In the genomic region with DNA sequence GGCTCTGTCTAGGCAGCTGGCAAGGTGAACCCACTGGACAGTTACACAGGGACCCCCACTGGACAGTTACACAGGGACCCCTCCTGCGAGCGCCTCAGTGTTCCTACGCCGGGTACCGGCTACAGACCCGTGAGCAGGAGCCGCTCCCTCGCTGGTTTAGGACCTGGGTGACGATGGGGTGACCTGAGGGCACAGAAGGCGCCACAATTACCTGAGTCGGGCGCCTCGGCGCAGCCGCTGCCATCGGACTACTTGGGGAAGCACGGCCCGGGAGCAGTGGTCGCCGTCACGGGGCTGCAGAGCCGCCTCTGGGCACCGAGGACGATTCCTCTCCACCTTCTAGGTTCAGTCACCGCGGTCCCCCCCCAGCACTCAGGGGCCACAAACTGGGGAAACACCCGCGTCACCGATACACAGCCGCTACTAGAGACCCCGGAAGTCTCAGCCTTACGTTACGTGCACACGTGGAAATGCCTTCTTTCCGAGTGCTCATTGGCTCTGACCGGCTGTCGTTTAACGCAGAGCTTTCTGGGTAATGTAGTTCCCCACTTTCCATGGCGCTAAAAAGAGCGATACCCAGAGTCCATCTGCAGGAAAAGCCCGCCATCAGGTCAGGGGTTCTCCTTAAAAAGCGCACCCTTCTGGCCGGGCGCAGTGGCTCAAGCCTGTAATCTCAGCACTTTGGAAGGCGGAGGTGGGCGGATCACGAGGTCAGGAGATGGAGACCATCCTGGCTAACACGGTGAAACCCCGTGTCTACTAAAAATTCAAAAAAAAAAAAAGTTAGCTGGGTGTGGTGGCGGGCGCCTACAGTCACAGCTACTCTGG, we compare ENCODE assay signal across 8 cellular contexts. TPM values are rescaled to one million over a fixed set of nuclear protein-coding genes. Genes with fewer than 3 reads are reported as not detected.
DNase-seq lines count a peak whose midpoint lies in the region; ATAC-seq, FAIRE-seq and TF ChIP-seq lines count a peak whose summit lies in the region.
"Not testable (repeated sequence)": the region's sequence is repeated elsewhere in the genome, so short reads cannot be mapped to it uniquely, and the experiment has no call there.

Gene ZNF417 (minus strand): TSS at position 425 of the 828 bp plus-strand sequence. CDS start 181 bp downstream, at position 244.

- H3K4me3 ChIP-seq in adrenal gland (peak within 1 kb of the TSS; percentile 6 to 95 (median 75)), left ventricle myocardium inferior (peak within 1 kb of the TSS; percentile 80)

- not testable (repeated sequence) for H3K36me3 ChIP-seq in adrenal gland (replicated peaks in 1 of 2)
- peaks cover 57% of the 10 kb centered on the region for H3K36me3 ChIP-seq in left ventricle myocardium inferior

- peak in 4 of 6 experiments; percentile 5 to 36 (median 26) for TF ChIP-seq CTCF in adrenal gland (IDR thresholded peaks at IDR 0.05)
- TF ChIP-seq CTCF in left ventricle myocardium inferior (IDR thresholded peaks at IDR 0.05; ENCODE audit: borderline replicate concordance) = peak; percentile 49
- TF ChIP-seq CTCF in progenitor cell of endocrine pancreas (IDR thresholded peaks at IDR 0.05; ENCODE audit: unreplicated experiment) = peak; percentile 51

- H3K4me1 Mint-ChIP-seq in T-cell = peaks cover 33 to 42% (median 41%) of the 10 kb centered on the region in 3 donors
- H3K4me1 Mint-ChIP-seq in progenitor cell of endocrine pancreas (ENCODE audit: low read depth) = peaks cover 18% of the 10 kb centered on the region

- not testable (repeated sequence) for H3K4me1 ChIP-seq in adrenal gland (replicated peaks in 1 of 2)
- peaks cover 28% of the 10 kb centered on the region for H3K4me1 ChIP-seq in left ventricle myocardium inferior

- not testable (repeated sequence) for H3K9me3 ChIP-seq in adrenal gland (replicated peaks in 1 of 3)
- H3K9me3 ChIP-seq in left ventricle myocardium inferior (replicated peaks) = peaks cover 34% of the 10 kb centered on the region

- H3K4me3 Mint-ChIP-seq in T-cell (peak within 1 kb of the TSS; percentile 95 to 98 (median 95)), progenitor cell of endocrine pancreas (ENCODE audit: low read depth) (peak within 1 kb of the TSS; percentile 95)

- peaks cover 20 to 34% (median 29%) of the 10 kb centered on the region in 3 donors for H3K9me3 Mint-ChIP-seq in T-cell
- not testable (repeated sequence) for H3K9me3 Mint-ChIP-seq in progenitor cell of endocrine pancreas (ENCODE audit: low read depth)

- H3K27me3 Mint-ChIP-seq in T-cell, progenitor cell of endocrine pancreas: not testable (repeated sequence)

- H3K27ac Mint-ChIP-seq in T-cell = peak within 1 kb of the TSS; percentile 92 to 97
- H3K27ac Mint-ChIP-seq in progenitor cell of endocrine pancreas = peak within 1 kb of the TSS; percentile 96

- ATAC-seq in HG02840 (IDR thresholded peaks at IDR 0.05; ENCODE audit: low FRiP score, unreplicated experiment) (peak; percentile 92), T-cell (replicated peaks in 1 of 4) (peak; percentile 99 to 100 (median 100))

- 0 to 1% (median 1%) methylated on average over 14 to 51 of the region's 51 CpGs for WGBS in adrenal gland, 4 donors

- POLR2A ChIA-PET in T-cell (lab: Charles Lee) = interaction anchor here (0.5 to 1.0 kb wide), 9 partner anchors 22 to 1791 kb away, joined by 3 to 8 read pairs (median 3); partner anchors contain the start of gene ZNF776 (in 1 of the 2)

- H3K27me3 ChIP-seq in adrenal gland; left ventricle myocardium inferior (ENCODE audit: low read depth): not testable (repeated sequence)

- DNase-seq in GM12891 (ENCODE audit: insufficient read length, low spot score) (peak; percentile 79), NCI-H1436 (lab: John Stamatoyannopoulos, UW) (peak; percentile 95), T-cell (peak; percentile 63 to 94 (median 88)), adrenal gland (peak; percentile 83 to 95 (median 89)), left ventricle myocardium inferior (peak; percentile 75), progenitor cell of endocrine pancreas (ENCODE audit: low spot score, unreplicated experiment) (peak; percentile 65), ureter (ENCODE audit: low spot score) (peak; percentile 90)

- FAIRE-seq in GM12891 (lab: Jason Lieb, UNC) = peak; percentile 97

- H3K27ac ChIP-seq in adrenal gland = peak within 1 kb of the TSS in 4 of 5 donors; percentile 51 to 87 (median 70)
- H3K27ac ChIP-seq in left ventricle myocardium inferior (replicated peaks) = peak within 1 kb of the TSS; percentile 87

- CTCF ChIA-PET in T-cell (lab: Charles Lee) = interaction anchor here in 1 of 2 donors (1.3 to 1.4 kb wide), 2 partner anchors 20 to 97 kb away, joined by 6 read pairs; partner anchors contain the start of gene ZNF418

- intact Hi-C loops in adrenal gland (cut with DNase I); left ventricle myocardium inferior (cut with micrococcal nuclease): not testable (repeated sequence)

- TF ChIP-seq POLR2A in GM12891 (IDR thresholded peaks at IDR 0.05; ENCODE audit: low read depth, low read length) = peak; percentile 49; the same call in 1 of the 2 replicates
- TF ChIP-seq POLR2A in adrenal gland (IDR thresholded peaks at IDR 0.05) = peak; percentile 14 to 51

- H3K36me3 Mint-ChIP-seq in T-cell (peaks cover 49% of the 10 kb centered on the region), progenitor cell of endocrine pancreas (ENCODE audit: insufficient read depth) (peaks cover 39% of the 10 kb centered on the region)

TF ChIP-seq in GM12891, 5 proteins besides CTCF, POLR2A, EP300 and RAD21:
- TF ChIP-seq POLR2AphosphoS5 (IDR thresholded peaks at IDR 0.05; ENCODE audit: low read depth, low read length) = peak; percentile 70

RNA-seq across cellular contexts. Expression of gene ZNF417, which starts in this region (rescaled TPM):
- 3.5 TPM for polyA plus RNA-seq in GM12891 (2012; ENCODE audit: low read depth, missing spikeins)
- total RNA-seq in T-cell (10 to 100 TPM; 23.6 to 39.7 (median 36.6) TPM), adrenal gland (10 to 100 TPM in 6 of 8 donors, 1 to 10 TPM in 2; 5.8 to 20.8 (median 15.9) TPM), left ventricle myocardium inferior (10.6 TPM), progenitor cell of endocrine pancreas (25.9 and 27.2 TPM in 2 replicates), ureter (27.1 TPM)
- 1 to 10 TPM; 1.8 to 9.0 (median 6.8) TPM for polyA plus RNA-seq in adrenal gland

Comparison
In these comparisons a context has a peak if more than half of its experiments do, and no peak if none do; other contexts are left out.
1. Peak in every context shown above with its lines: DNase-seq, ATAC-seq, H3K4me3 ChIP-seq and H3K27ac ChIP-seq.